In the genomic region with DNA sequence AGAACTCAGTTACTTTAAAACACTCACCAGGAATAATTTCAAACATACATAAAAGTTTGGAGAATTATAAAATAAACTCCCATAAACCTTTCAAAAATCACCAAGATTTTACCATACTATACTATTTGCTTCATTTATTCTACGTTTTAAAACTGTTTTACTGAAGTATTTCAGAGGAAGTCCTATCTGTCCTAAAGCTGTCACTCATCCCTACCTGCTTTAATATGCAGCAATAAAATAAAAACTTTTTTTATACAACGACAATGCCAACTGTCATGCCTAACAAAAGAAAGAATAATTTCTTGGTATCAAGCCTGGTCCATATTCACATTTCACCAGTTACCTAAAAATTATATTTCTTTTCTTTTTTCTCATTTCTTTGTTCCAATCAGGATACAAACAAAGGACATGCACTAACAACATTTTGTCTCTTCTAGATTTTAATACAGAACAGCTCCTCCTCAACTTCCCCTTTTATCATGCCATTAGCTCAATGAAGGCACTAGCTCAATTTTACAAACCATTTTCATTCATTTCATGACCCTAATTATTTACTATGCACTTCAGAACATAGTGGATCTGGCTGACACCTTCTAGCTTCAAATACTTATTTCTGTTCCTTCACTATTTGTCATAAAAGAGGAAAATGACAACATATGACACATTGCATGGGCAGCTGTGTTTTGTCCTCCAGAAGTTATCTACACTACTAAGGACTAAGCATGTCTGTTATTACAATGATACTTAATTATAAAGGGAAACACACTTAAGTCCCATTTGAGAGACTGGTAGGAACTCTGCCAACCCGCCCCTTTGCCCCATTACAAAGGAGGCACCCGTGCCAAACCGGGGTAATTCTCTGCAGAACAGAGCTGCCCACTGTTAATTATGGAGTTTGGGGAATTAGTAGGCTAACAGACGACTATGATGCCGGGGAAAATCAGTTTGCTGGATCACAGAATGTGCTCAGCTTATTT, we compare ENCODE assay signal across 16 cellular contexts.
DNase-seq lines count a peak whose midpoint lies in the region; ATAC-seq, FAIRE-seq and TF ChIP-seq lines count a peak whose summit lies in the region.
"Had no signal": no experiment of that assay in that cellular context is flagged by ENCODE, and none has a peak within 500 bp of the region (broad histone marks: within the 10 kb centered on the region; RNA-seq: fewer than 3 reads in every experiment).

No MANE protein-coding gene starts in this region.

- no peaks in the 10 kb centered on the region for H3K9me3 Mint-ChIP-seq in T-cell

- 51% methylated on average over 7 of the region's 7 CpGs for WGBS in right cardiac atrium
- 35 to 44% methylated on average over 7 of the region's 7 CpGs for WGBS in heart right ventricle, 2 donors

- POLR2A ChIA-PET in T-cell (lab: Charles Lee), result interaction anchor here in 1 of 2 donors (0.6 kb wide), 1 partner anchor 682 kb away, joined by 3 read pairs; no protein-coding TSS in a partner anchor

- no peaks in the 10 kb centered on the region for H3K27me3 Mint-ChIP-seq in T-cell

- ATAC-seq in right cardiac atrium (no peak), heart right ventricle (no peak), GM19023 (IDR thresholded peaks at IDR 0.05; ENCODE audit: unreplicated experiment) (no peak), T-cell (replicated peaks in 1 of 4) (no peak)
- ATAC-seq: esophagus mucosa, PC-3 had no signal

- no peak overlapping the region for H3K4me3 Mint-ChIP-seq in T-cell

- H3K4me3 ChIP-seq in right cardiac atrium (ENCODE audit: low read length) (no peak overlapping the region), heart right ventricle (no peak overlapping the region)
- H3K4me3 ChIP-seq: cardiac muscle cell, vagina had no signal

- H3K27ac ChIP-seq in right cardiac atrium (ENCODE audit: low read length) (no peak overlapping the region), heart right ventricle (peak overlapping the region in 2 of 10 donors; percentile 17 to 25)
- H3K27ac ChIP-seq: cardiac muscle cell, vagina had no signal

- H3K4me1 Mint-ChIP-seq in T-cell, result peaks cover 28 to 42% (median 32%) of the 10 kb centered on the region in 3 donors

- H3K36me3 ChIP-seq in heart right ventricle, result peaks cover 0 to 6% (median 0%) of the 10 kb centered on the region in 9 donors
- H3K36me3 ChIP-seq: cardiac muscle cell, vagina had no signal

- H3K27me3 ChIP-seq in right cardiac atrium (ENCODE audit: control insufficient read depth, insufficient read depth) (no peaks in the 10 kb centered on the region), heart right ventricle (no peaks in the 10 kb centered on the region)
- H3K27me3 ChIP-seq: cardiac muscle cell, vagina had no signal

- CTCF ChIA-PET in T-cell (lab: Charles Lee), result interaction anchor here in 1 of 2 donors (0.8 to 1.4 kb wide), 2 partner anchors 13 to 21 kb away, joined by 3 to 5 read pairs; no protein-coding TSS in a partner anchor

- peaks cover 24% of the 10 kb centered on the region for H3K36me3 Mint-ChIP-seq in T-cell

- H3K9me3 ChIP-seq in right cardiac atrium (ENCODE audit: control insufficient read depth, low read length) (no peaks in the 10 kb centered on the region), heart right ventricle (no peaks in the 10 kb centered on the region)
- H3K9me3 ChIP-seq: vagina had no signal

- no peak overlapping the region for H3K27ac Mint-ChIP-seq in T-cell

- intact Hi-C loops in right cardiac atrium (cut with DNase I) (no loop called here), heart right ventricle (cut with DNase I) (no loop called here)

- no peak for TF ChIP-seq CTCF in heart right ventricle (IDR thresholded peaks at IDR 0.05)

- H3K4me1 ChIP-seq in right cardiac atrium (ENCODE audit: control insufficient read depth, insufficient read depth, low read length) (no peaks in the 10 kb centered on the region), heart right ventricle (peaks cover 0 to 30% (median 12%) of the 10 kb centered on the region in 9 donors)

- DNase-seq in right cardiac atrium (peak in 2 of 3 donors; percentile 17 to 60), heart right ventricle (no peak), NCI-H69 (lab: John Stamatoyannopoulos, UW) (peak; percentile 98), dermis blood vessel endothelial cell (peak; percentile 35), HTR-8/SVneo (ENCODE audit: insufficient read length, low spot score) (no peak), NOMO-1 treated with dmso at 0.1 percent for 144 hours (lab: John Stamatoyannopoulos, UW; ENCODE audit: unreplicated experiment) (no peak), T-cell (no peak)
- DNase-seq: activated CD8-positive, alpha-beta memory T cell treated with anti-CD3 and anti-CD28 coated beads for 24 hours; NCI-H146; T1000 had no signal

- FAIRE-seq in HTR-8/SVneo (lab: Jason Lieb, UNC), result no peak
- FAIRE-seq: H54 had no signal

Comparison
In these comparisons a context has a peak if more than half of its experiments do, and no peak if none do; other contexts are left out.
1. DNase-seq: peak in right cardiac atrium (2 of 3), NCI-H69 (single experiment) and dermis blood vessel endothelial cell (single experiment); none in heart right ventricle (0 of 2), HTR-8/SVneo (single experiment), NOMO-1 treated with dmso at 0.1 percent for 144 hours (single experiment) and T-cell (0 of 34).